Comparison of ENCODE assay signal across 25 cellular contexts in genomic region chr1:169047074-169047473, GRCh38. TPM values are rescaled to one million over a fixed set of nuclear protein-coding genes. Genes with fewer than 3 reads are reported as not detected.
A peak's percentile ranks its signal among the peaks of the same experiment; 100 is the strongest.
DNase-seq lines count a peak whose midpoint lies in the region; ATAC-seq, FAIRE-seq and TF ChIP-seq lines count a peak whose summit lies in the region.
"Had no signal": no experiment of that assay in that cellular context is flagged by ENCODE, and none has a peak within 500 bp of the region (broad histone marks: within the 10 kb centered on the region; RNA-seq: fewer than 3 reads in every experiment).

No MANE protein-coding gene starts in this region.

- POLR2A ChIA-PET in GM12878 (lab: Charles Lee), result interaction anchor here (0.9 to 8.1 kb wide), 5 partner anchors 12 to 62 kb away, joined by 3 to 69 read pairs (median 19); partner anchors contain the start of gene ATP1B1

- peaks cover 52% of the 10 kb centered on the region for H3K4me1 ChIP-seq in GM12878 (ENCODE audit: control insufficient read depth, insufficient read depth, low read length)
- H3K4me1 ChIP-seq in left lung, result no peaks in the 10 kb centered on the region

- WGBS in GM12878 (ENCODE audit: insufficient coverage, insufficient replicate concordance, low lambda C conversion rate, missing lambda C conversion rate), result 0% methylated on average over 1 of the region's 1 CpG

- peak; percentile 40 for DNase-seq in CD1c-positive myeloid dendritic cell (ENCODE audit: extremely low spot score)
- peak; percentile 55 for DNase-seq in Calu3
- no peak for DNase-seq in GM12878 (ENCODE audit: low read depth, low spot score)
- no peak for DNase-seq in left lung
- no peak for DNase-seq in NCI-H446 treated with DMSO at 0.1 percent for 48 hours (lab: John Stamatoyannopoulos, UW)
- DNase-seq in OCI-M2 (lab: John Stamatoyannopoulos, UW; ENCODE audit: unreplicated experiment), result no peak
- DNase-seq: activated effector memory CD4-positive, alpha-beta T cell treated with Interleukin-2 at 50 U/mL for 16 hours; amniotic stem cell; CD4-positive, alpha-beta T cell; cortex of kidney; DMS153; H9; heart left ventricle; left ventricle myocardium inferior; NCI-H1694; NCI-H748 treated with DMSO at 0.1 percent for 48 hours; OCI-M1; SHP77 treated with DMSO at 0.1 percent for 48 hours had no signal

- no peak for FAIRE-seq in GM12878 (lab: Jason Lieb, UNC)
- FAIRE-seq: endometrium, G401.6, HTR-8/SVneo, TTC549 had no signal

- H3K9me3 Mint-ChIP-seq in Calu3 (ENCODE audit: low read depth, unreplicated experiment), result no peaks in the 10 kb centered on the region
- H3K9me3 Mint-ChIP-seq: CD4-positive, alpha-beta T cell; H9 had no signal

- BruUV-seq in Calu3 (replicated peaks; lab: Mats Ljungman, UMichigan), result no TSS peak
- BruUV-seq in GM12878 (replicated peaks; lab: Mats Ljungman, UMichigan), result no TSS peak

- H3K27ac Mint-ChIP-seq in Calu3 (ENCODE audit: unreplicated experiment), result peak overlapping the region; percentile 29
- H3K27ac Mint-ChIP-seq: CD4-positive, alpha-beta T cell had no signal

- H3K9ac ChIP-seq in GM12878 (ENCODE audit: control insufficient read depth, insufficient read depth, low read length), result no peak overlapping the region
- H3K9ac ChIP-seq: KMS-11 had no signal

- TF ChIP-seq EP300 in GM12878 (IDR thresholded peaks at IDR 0.05; ENCODE audit: borderline replicate concordance in 1 of 2, control insufficient read depth in 1 of 2, low read depth in 2 of 2, low read length in 2 of 2), result no peak

- CTCF ChIA-PET in Calu3 (lab: Charles Lee) (interaction anchor here (1.5 kb wide), 1 partner anchor 14 kb away, joined by 3 read pairs; no protein-coding TSS in a partner anchor), GM12878 (lab: Yijun Ruan, JAX) (interaction anchor here (0.7 to 10.9 kb wide), 3 partner anchors 11 to 444 kb away, joined by 3 to 100 read pairs (median 4); partner anchors contain the start of gene ATP1B1)

- TF ChIP-seq CTCF in Calu3 (IDR thresholded peaks at IDR 0.05; ENCODE audit: unreplicated experiment) (no peak), GM12878 (IDR thresholded peaks at IDR 0.05 in 2 of 3, conservative IDR thresholded peaks at IDR 0.05 in 1 of 3; ENCODE audit: control insufficient read depth in 2 of 3, extremely low read depth in 1 of 3, insufficient read depth in 1 of 3, low read depth in 3 of 3, low read length in 3 of 3) (no peak), left lung (IDR thresholded peaks at IDR 0.05) (no peak)

- intact Hi-C loops in Calu3 (cut with micrococcal nuclease; ENCODE audit: unreplicated experiment), result loop anchor here (5.0 kb wide), 1 partner anchor 60 kb away; the partner anchor contains the start of gene ATP1B1
- intact Hi-C loops in GM12878 (cut with micrococcal nuclease; ENCODE audit: unreplicated experiment), result loop anchor here (5.0 kb wide), 1 partner anchor 60 kb away; the partner anchor contains the start of gene ATP1B1
- intact Hi-C loops in left lung (cut with DNase I), result no loop called here

- TF ChIP-seq RAD21 in GM12878 (IDR thresholded peaks at IDR 0.05; ENCODE audit: insufficient read depth, low read depth, low read length), result no peak

- ATAC-seq in GM12878 (no peak), left lung (peak; percentile 35), SK-N-SH treated with all-trans-retinoic acid at 6 μM for 48 hours (no peak)
- ATAC-seq: heart left ventricle, sciatic nerve had no signal

- H3K36me3 ChIP-seq in GM12878 (ENCODE audit: control insufficient read depth in 2 of 2, insufficient read depth in 2 of 2, low read length in 1 of 2) (no peaks in the 10 kb centered on the region), left lung (no peaks in the 10 kb centered on the region)
- H3K36me3 ChIP-seq: heart left ventricle, left ventricle myocardium inferior had no signal

- H3K79me2 ChIP-seq in GM12878 (ENCODE audit: control insufficient read depth, insufficient read depth, low read length), result no peaks in the 10 kb centered on the region

- no peak overlapping the region for H2AFZ ChIP-seq in GM12878 (ENCODE audit: control insufficient read depth, low read depth, low read length)

- no peaks in the 10 kb centered on the region for H3K27me3 Mint-ChIP-seq in Calu3 (ENCODE audit: unreplicated experiment)
- H3K27me3 Mint-ChIP-seq: CD4-positive, alpha-beta T cell had no signal

- no peaks in the 10 kb centered on the region for H3K36me3 Mint-ChIP-seq in Calu3 (ENCODE audit: insufficient read depth, unreplicated experiment)

- H3K27me3 ChIP-seq in GM12878 (replicated peaks in 1 of 2; ENCODE audit: control insufficient read depth in 2 of 2, insufficient read depth in 2 of 2, low read length in 1 of 2), result no peaks in the 10 kb centered on the region
- no peaks in the 10 kb centered on the region for H3K27me3 ChIP-seq in left lung
- H3K27me3 ChIP-seq: heart left ventricle had no signal

- in situ Hi-C loops in GM12878 (cut with MboI), result no loop called here

- no peaks in the 10 kb centered on the region for H4K20me1 ChIP-seq in GM12878 (ENCODE audit: control insufficient read depth, insufficient read depth)

- H3K9me3 ChIP-seq in GM12878 (replicated peaks; ENCODE audit: control insufficient read depth, insufficient read depth, low read length) (no peaks in the 10 kb centered on the region; the same call in 2 of the 3 replicates), left lung (no peaks in the 10 kb centered on the region)
- H3K9me3 ChIP-seq: heart left ventricle, left ventricle myocardium inferior had no signal

- H3K4me2 ChIP-seq in GM12878 (ENCODE audit: control insufficient read depth, insufficient read depth), result peak overlapping the region; percentile 28; the same call in 1 of the 2 replicates
- H3K4me2 ChIP-seq: KMS-11 had no signal

- TF ChIP-seq POLR2A in GM12878 (IDR thresholded peaks at IDR 0.05; ENCODE audit: low read depth, low read length), result no peak

- SMC1A ChIA-PET in GM12878 (lab: Charles Lee; ENCODE audit: uncharacterized antibody, unreplicated experiment), result interaction anchor here (0.8 to 13.3 kb wide), 9 partner anchors 9 to 92 kb away, joined by 3 to 343 read pairs (median 12); partner anchors contain the start of gene ATP1B1

- H3K4me1 Mint-ChIP-seq in Calu3 (ENCODE audit: low read depth, unreplicated experiment), result peaks cover 63% of the 10 kb centered on the region

- H3K27ac ChIP-seq in GM12878 (ENCODE audit: control insufficient read depth, insufficient read depth), result no peak overlapping the region
- no peak overlapping the region for H3K27ac ChIP-seq in left lung
- H3K27ac ChIP-seq: heart left ventricle, KMS-11, left ventricle myocardium inferior had no signal

- RAD21 ChIA-PET in GM12878 (lab: Charles Lee; ENCODE audit: unreplicated experiment), result interaction anchor here (1.1 to 11.2 kb wide), 7 partner anchors 9 to 437 kb away, joined by 3 to 135 read pairs (median 34); partner anchors contain the start of gene ATP1B1

- H3K4me3 ChIP-seq in GM12878 (no peak overlapping the region), left lung (no peak overlapping the region)
- H3K4me3 ChIP-seq: heart left ventricle, left ventricle myocardium inferior had no signal

- H3K4me3 Mint-ChIP-seq in Calu3 (ENCODE audit: low read depth, unreplicated experiment), result no peak overlapping the region
- H3K4me3 Mint-ChIP-seq: CD4-positive, alpha-beta T cell; H9 had no signal

TF ChIP-seq in GM12878, 131 proteins besides CTCF, POLR2A, EP300 and RAD21 (continues in another document):
- TF ChIP-seq TCF12 (IDR thresholded peaks at IDR 0.05; ENCODE audit: low read depth, low read length) (no peak), CBX5 (IDR thresholded peaks at IDR 0.05; ENCODE audit: low read depth) (no peak), PAX5 (IDR thresholded peaks at IDR 0.05; ENCODE audit: borderline replicate concordance, low read depth, low read length) (no peak), RBBP5 (conservative IDR thresholded peaks at IDR 0.05) (no peak), RUNX3 (IDR thresholded peaks at IDR 0.05; ENCODE audit: low read length) (0 out of 2 replicates have a peak, but pooled peaks have one; percentile 16), ESRRA (IDR thresholded peaks at IDR 0.05; ENCODE audit: low read length) (no peak), BMI1 (IDR thresholded peaks at IDR 0.05; ENCODE audit: borderline replicate concordance) (no peak), LARP7 (IDR thresholded peaks at IDR 0.05) (0 out of 2 replicates have a peak, but pooled peaks have one; percentile 22), MTA3 (IDR thresholded peaks at IDR 0.05; ENCODE audit: borderline replicate concordance, low read length) (no peak)

TF ChIP-seq in SK-N-SH treated with all-trans-retinoic acid at 6 μM for 48 hours, 23 proteins besides CTCF, POLR2A, EP300 and RAD21 (continues in another document):
- TF ChIP-seq ZFP3 (CRISPR knock-in tag; IDR thresholded peaks at IDR 0.05) (no peak), POU6F1 (CRISPR knock-in tag; IDR thresholded peaks at IDR 0.05; ENCODE audit: borderline replicate concordance, low read depth) (no peak), ZC3H10 (CRISPR knock-in tag; IDR thresholded peaks at IDR 0.05) (no peak)

RNA-seq across cellular contexts. Expression of gene ATP1B1, which starts 59.4 kb away (rescaled TPM):
- 621 and 626 TPM in 2 replicates for total RNA-seq in Calu3 (2022)
- 4.3 and 4.8 TPM in 2 replicates for total RNA-seq in GM12878 (2013; cell fraction: nucleolus; rRNA removed)
- total RNA-seq in GM12878 (2014; rRNA removed), result 0.76 and 0.96 TPM in 2 replicates
- total RNA-seq in GM12878 (2014; rRNA removed; fragmentation: Illumina TruSeq; extraction: Trizol), result 1.2 and 1.4 TPM in 2 replicates
- 2.7 and 3.2 TPM in 2 replicates for total RNA-seq in GM12878 (2021)
- polyA plus RNA-seq in GM12878 (2011; ENCODE audit: low read depth), result 3.1 TPM
- polyA plus RNA-seq in GM12878 (2011; rRNA removed), result 14.0 and 19.7 TPM in 2 replicates
- polyA plus RNA-seq in GM12878 (2011; cell fraction: cytosol; rRNA removed), result 6.6 and 7.5 TPM in 2 replicates
- polyA plus RNA-seq in GM12878 (2011; cell fraction: nucleus; rRNA removed), result 6.6 and 7.0 TPM in 2 replicates
- polyA plus RNA-seq in GM12878 (2012), result 4.0 and 8.0 TPM in 2 replicates
- polyA plus RNA-seq in GM12878 (2014; fragmentation: Illumina TruSeq; extraction: Trizol), result 1.6 and 2.6 TPM in 2 replicates
- polyA plus RNA-seq in GM12878 (2014; fragmentation: Nextera tagmentation; extraction: Ambion mirVana), result under 1 TPM; 0.84 to 0.90 TPM
- polyA plus RNA-seq in GM12878 (2014; rRNA removed), result 1.1 and 1.3 TPM in 2 replicates
- 1 to 10 TPM; 2.0 to 2.1 TPM for polyA plus RNA-seq in GM12878 (2016; fragmentation: Nextera tagmentation; extraction: Ambion mirVana)
- 9.7 and 11.3 TPM in 2 replicates for polyA minus RNA-seq in GM12878 (2011; rRNA and poly(A)+ RNA removed)
- polyA minus RNA-seq in GM12878 (2011; cell fraction: cytosol; rRNA and poly(A)+ RNA removed), result 7.1 and 8.2 TPM in 2 replicates
- polyA minus RNA-seq in GM12878 (2011; cell fraction: nucleus; rRNA and poly(A)+ RNA removed), result 5.3 and 8.1 TPM in 2 replicates
- 100 to 1,000 TPM; 288 to 295 TPM for total RNA-seq in left lung

Comparison
In these comparisons a context has a peak if more than half of its experiments do, and no peak if none do; other contexts are left out.
1. DNase-seq: peak in CD1c-positive myeloid dendritic cell (single experiment) and Calu3 (single experiment); none in GM12878 (single experiment), left lung (0 of 2), NCI-H446 treated with DMSO at 0.1 percent for 48 hours (single experiment) and OCI-M2 (single experiment).
2. RNA of gene ATP1B1, which starts 59.4 kb away (total RNA-seq): 621 to 626 TPM in Calu3 and 288 to 295 TPM in left lung; 0.76 to 4.8 TPM in GM12878; every median in the first group is over 10 times any median in the second.
3. intact Hi-C loops: an anchor here in Calu3 (5.0 kb wide) and GM12878 (5.0 kb wide); none called in left lung.